Comparison of ENCODE assay signal across 20 cellular contexts in the genomic region with DNA sequence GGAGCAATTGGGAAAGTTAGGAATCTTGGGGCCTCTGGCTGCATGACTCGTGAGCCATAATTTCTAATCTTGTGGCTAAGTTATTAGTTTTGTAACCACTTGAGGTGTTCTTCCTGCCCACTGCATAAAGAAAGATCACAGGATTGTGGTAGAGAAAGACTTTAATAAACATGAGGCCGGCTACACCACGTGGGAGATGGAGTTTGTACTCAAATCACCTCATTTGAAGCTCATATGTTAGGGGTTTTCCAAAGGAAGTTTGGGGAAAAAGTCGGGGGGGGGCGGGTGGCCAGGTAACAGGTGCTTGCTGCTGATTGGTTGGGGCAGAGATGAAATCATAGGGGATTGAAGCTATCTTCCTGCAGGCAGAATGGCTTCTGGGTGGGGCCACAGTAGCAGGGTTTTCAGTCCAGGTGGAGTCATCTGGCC.
"Had no signal": no experiment of that assay in that cellular context is flagged by ENCODE, and none has a peak within 500 bp of the region (broad histone marks: within the 10 kb centered on the region; RNA-seq: fewer than 3 reads in every experiment).

No MANE protein-coding gene starts in this region.

- DNase-seq: activated CD4-positive, alpha-beta T cell treated with anti-CD3 and anti-CD28 coated beads, Interleukin-2, amount 50 U/mL, for 48 hours; activated CD4-positive, CD25-positive, alpha-beta regulatory T cell; activated CD8-positive, alpha-beta memory T cell treated with anti-CD3 and anti-CD28 coated beads, Interleukin-2, amount 50 U/mL, for 48 hours; activated naive CD8-positive, alpha-beta T cell treated with anti-CD3 and anti-CD28 coated beads, Interleukin-2, amount 50 U/mL, for 24 hours; heart right ventricle; islet precursor cell; left ventricle myocardium inferior; mesenchymal stem cell; psoas muscle; stimulated activated CD4-positive, alpha-beta T cell treated with anti-CD3 and anti-CD28 coated beads, Interleukin-12 subunit alpha, Interleukin-12 subunit beta, amount 100 ng/mL, for 4 hours; stimulated activated CD4-positive, alpha-beta T cell treated with anti-CD3 and anti-CD28 coated beads, Interleukin-2, amount 100 ng/mL, for 48 hours; stimulated activated CD8-positive, alpha-beta memory T cell treated with anti-CD3 and anti-CD28 coated beads, Interleukin-4, amount 100 ng/mL, for 48 hours; stimulated activated naive CD8-positive, alpha-beta T cell treated with anti-CD3 and anti-CD28 coated beads, Interleukin-15, Interleukin-2, amounts not matched to agents 100 U/mL and 50 U/mL, for 24 hours; testis; upper lobe of right lung had no signal

- H3K4me1 ChIP-seq: esophagus muscularis mucosa, heart right ventricle, left ventricle myocardium inferior, psoas muscle, testis, upper lobe of right lung had no signal

- ATAC-seq: activated naive CD8-positive, alpha-beta T cell treated with anti-CD3 and anti-CD28 coated beads, Interleukin-2, amount 50 U/mL, for 24 hours; heart right ventricle; psoas muscle; sciatic nerve; stimulated activated naive CD8-positive, alpha-beta T cell treated with anti-CD3 and anti-CD28 coated beads, Interleukin-15, Interleukin-2, amounts not matched to agents 100 U/mL and 50 U/mL, for 24 hours; T-helper 17 cell; upper lobe of right lung had no signal

- H3K4me3 ChIP-seq: esophagus muscularis mucosa, heart right ventricle, left ventricle myocardium inferior, psoas muscle, testis, upper lobe of right lung had no signal

- H3K27me3 Mint-ChIP-seq: activated naive CD8-positive, alpha-beta T cell treated with anti-CD3 and anti-CD28 coated beads, Interleukin-2, amount 50 U/mL, for 24 hours; central memory CD8-positive, alpha-beta T cell; T-helper 17 cell had no signal

- H3K27ac Mint-ChIP-seq: activated naive CD8-positive, alpha-beta T cell treated with anti-CD3 and anti-CD28 coated beads, Interleukin-2, amount 50 U/mL, for 24 hours; nephron; T-helper 17 cell had no signal

- H3K27ac ChIP-seq: esophagus muscularis mucosa, heart right ventricle, left ventricle myocardium inferior, psoas muscle, testis, upper lobe of right lung had no signal

- H3K4me3 Mint-ChIP-seq: activated naive CD8-positive, alpha-beta T cell treated with anti-CD3 and anti-CD28 coated beads, Interleukin-2, amount 50 U/mL, for 24 hours; central memory CD8-positive, alpha-beta T cell; nephron; T-helper 17 cell had no signal

- H3K4me1 Mint-ChIP-seq: central memory CD8-positive, alpha-beta T cell; T-helper 17 cell had no signal

- H3K9me3 ChIP-seq: esophagus muscularis mucosa, heart right ventricle, left ventricle myocardium inferior, psoas muscle, testis, upper lobe of right lung had no signal

- H3K36me3 ChIP-seq: esophagus muscularis mucosa, heart right ventricle, left ventricle myocardium inferior, upper lobe of right lung had no signal

- H3K27me3 ChIP-seq: esophagus muscularis mucosa, testis, upper lobe of right lung had no signal

- H3K9me3 Mint-ChIP-seq: activated naive CD8-positive, alpha-beta T cell treated with anti-CD3 and anti-CD28 coated beads, Interleukin-2, amount 50 U/mL, for 24 hours; central memory CD8-positive, alpha-beta T cell had no signal
